In the genomic region with DNA sequence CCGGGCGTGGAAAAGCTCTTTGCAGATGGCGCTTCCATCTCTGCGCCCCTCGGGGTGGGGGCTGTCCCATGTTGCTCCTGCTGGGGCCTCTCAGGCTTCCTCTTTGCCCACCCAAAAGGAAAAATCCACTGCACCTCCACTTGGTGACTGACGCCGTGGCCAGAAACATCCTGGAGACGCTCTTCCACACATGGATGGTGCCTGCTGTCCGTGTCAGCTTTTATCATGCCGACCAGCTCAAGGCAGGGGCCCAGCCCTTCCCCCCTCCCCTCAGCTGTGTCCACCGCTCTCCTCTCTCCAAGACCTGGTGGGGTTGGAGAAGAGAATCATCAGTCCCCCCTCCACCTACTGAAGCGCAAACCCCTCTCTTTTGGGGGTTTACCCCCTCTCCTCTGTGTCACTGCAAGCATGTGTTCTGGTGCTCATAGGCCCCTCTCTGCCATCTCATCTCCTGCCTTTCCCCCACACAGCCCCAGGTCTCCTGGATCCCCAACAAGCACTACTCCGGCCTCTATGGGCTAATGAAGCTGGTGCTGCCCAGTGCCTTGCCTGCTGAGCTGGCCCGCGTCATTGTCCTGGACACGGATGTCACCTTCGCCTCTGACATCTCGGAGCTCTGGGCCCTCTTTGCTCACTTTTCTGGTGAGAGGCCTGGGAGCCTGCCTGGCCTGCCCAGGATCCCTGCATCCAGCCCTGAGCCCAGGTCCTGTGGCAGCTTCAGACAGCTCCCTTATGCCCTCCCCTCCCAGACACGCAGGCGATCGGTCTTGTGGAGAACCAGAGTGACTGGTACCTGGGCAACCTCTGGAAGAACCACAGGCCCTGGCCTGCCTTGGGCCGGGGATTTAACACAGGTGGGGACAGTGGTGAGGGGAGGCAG, we compare ENCODE assay signal across 13 cellular contexts. TPM values are rescaled to one million over a fixed set of nuclear protein-coding genes. Genes with fewer than 3 reads are reported as not detected.
DNase-seq lines count a peak whose midpoint lies in the region; ATAC-seq and TF ChIP-seq lines count a peak whose summit lies in the region.
"Had no signal": no experiment of that assay in that cellular context is flagged by ENCODE, and none has a peak within 500 bp of the region (broad histone marks: within the 10 kb centered on the region; RNA-seq: fewer than 3 reads in every experiment).

No MANE protein-coding gene starts in this region.

- 91% methylated on average over 15 of the region's 22 CpGs for WGBS in mammary epithelial cell (ENCODE audit: low coverage, missing lambda C conversion rate)

- intact Hi-C loops in MCF 10A (cut with micrococcal nuclease) (no loop called here), mammary epithelial cell (cut with micrococcal nuclease) (no loop called here), colonic mucosa (cut with DNase I) (no loop called here)

- H3K27me3 Mint-ChIP-seq in MCF 10A (ENCODE audit: insufficient read depth, unreplicated experiment) (no peaks in the 10 kb centered on the region), memory B cell (no peaks in the 10 kb centered on the region), type B pancreatic cell (peaks cover 34% of the 10 kb centered on the region)
- no peaks in the 10 kb centered on the region for H3K27me3 Mint-ChIP-seq in activated T-helper 17 cell treated with anti-CD3 and anti-CD28 coated beads, Interleukin-2, amount 50 U/mL, for 72 hours

- POLR2A ChIA-PET in MCF 10A (lab: Yijun Ruan, JAX), result interaction anchor here (0.9 kb wide), 1 partner anchor 8 kb away, joined by 3 read pairs; no protein-coding TSS in a partner anchor

- H3K4me3 Mint-ChIP-seq in MCF 10A (ENCODE audit: unreplicated experiment) (peak overlapping the region; percentile 10), memory B cell (peak overlapping the region; percentile 79), type B pancreatic cell (peak overlapping the region; percentile 82)
- peak overlapping the region; percentile 47 for H3K4me3 Mint-ChIP-seq in activated T-helper 17 cell treated with anti-CD3 and anti-CD28 coated beads, Interleukin-2, amount 50 U/mL, for 72 hours

- H3K79me2 ChIP-seq in mammary epithelial cell (ENCODE audit: insufficient read depth, low read length), result no peaks in the 10 kb centered on the region

- DNase-seq in MCF 10A (ENCODE audit: unreplicated experiment), result no peak
- DNase-seq in mammary epithelial cell, result no peak
- DNase-seq in memory B cell (ENCODE audit: low spot score in 2 of 2), result peak in 1 of 2 donors; percentile 8
- no peak for DNase-seq in type B pancreatic cell (ENCODE audit: extremely low spot score, unreplicated experiment)
- no peak for DNase-seq in DMS153 treated with DMSO at 0.1 percent for 48 hours (lab: John Stamatoyannopoulos, UW; ENCODE audit: unreplicated experiment)
- DNase-seq in colonic mucosa, result no peak
- DNase-seq in COR-L47 (lab: John Stamatoyannopoulos, UW), result no peak
- DNase-seq: KBM-7; NCI-H2171; stimulated activated naive CD4-positive, alpha-beta T cell treated with Interleukin-2 at 50 U/mL for 16 hours; WERI-Rb-1 had no signal

- H3K27ac Mint-ChIP-seq in MCF 10A (ENCODE audit: low read depth, unreplicated experiment), result no peak overlapping the region
- H3K27ac Mint-ChIP-seq in activated T-helper 17 cell treated with anti-CD3 and anti-CD28 coated beads, Interleukin-2, amount 50 U/mL, for 72 hours, result no peak overlapping the region
- H3K27ac Mint-ChIP-seq in memory B cell, result peak overlapping the region; percentile 82
- peak overlapping the region; percentile 73 for H3K27ac Mint-ChIP-seq in type B pancreatic cell

- H3K27ac ChIP-seq in mammary epithelial cell (ENCODE audit: insufficient read depth, low read depth, low read length) (no peak overlapping the region), colonic mucosa (no peak overlapping the region)
- H3K27ac ChIP-seq: WERI-Rb-1 had no signal

- TF ChIP-seq CTCF in MCF 10A (IDR thresholded peaks at IDR 0.05; ENCODE audit: unreplicated experiment) (no peak), mammary epithelial cell (conservative IDR thresholded peaks at IDR 0.05 in 1 of 2, IDR thresholded peaks at IDR 0.05 in 1 of 2; ENCODE audit: extremely low read depth in 1 of 2, insufficient read depth in 1 of 2, low read depth in 1 of 2, low read length in 2 of 2) (no peak), type B pancreatic cell (conservative IDR thresholded peaks at IDR 0.05) (no peak), colonic mucosa (IDR thresholded peaks at IDR 0.05) (no peak)

- CTCF ChIA-PET in MCF 10A (lab: Yijun Ruan, JAX), result interaction anchor here (1.0 kb wide), 1 partner anchor 82 kb away, joined by 3 read pairs; no protein-coding TSS in a partner anchor
- CTCF ChIA-PET in mammary epithelial cell (lab: Charles Lee; ENCODE audit: low non-redundant PET), result interaction anchor here (1.0 kb wide), 1 partner anchor 42 kb away, joined by 9 read pairs; no protein-coding TSS in a partner anchor

- in situ Hi-C loops in mammary epithelial cell (cut with MboI; ENCODE audit: low sequenced_read_pairs in 2 of 2), result no loop called here

- H3K4me3 ChIP-seq in mammary epithelial cell (replicated peaks in 1 of 3; ENCODE audit: insufficient read depth in 1 of 3, low read depth in 2 of 3, low read length in 3 of 3) (no peak overlapping the region), colonic mucosa (no peak overlapping the region)

- H2AFZ ChIP-seq in mammary epithelial cell (ENCODE audit: low read depth, low read length), result no peak overlapping the region

- H3K4me1 ChIP-seq in mammary epithelial cell (ENCODE audit: insufficient read depth, low read length) (peaks cover 22% of the 10 kb centered on the region), colonic mucosa (peaks cover 5% of the 10 kb centered on the region)

- no peaks in the 10 kb centered on the region for H4K20me1 ChIP-seq in mammary epithelial cell (ENCODE audit: insufficient read depth, low read length)

- dilution Hi-C loops in mammary epithelial cell (cut with HindIII; ENCODE audit: low sequenced_read_pairs), result no loop called here

- no peak for ATAC-seq in activated T-helper 17 cell treated with anti-CD3 and anti-CD28 coated beads, Interleukin-2, amount 50 U/mL, for 72 hours (replicated peaks)
- no peak for ATAC-seq in memory B cell (ENCODE audit: low read depth)

- H3K4me1 Mint-ChIP-seq in MCF 10A (ENCODE audit: insufficient read depth, unreplicated experiment) (peaks cover 9% of the 10 kb centered on the region), memory B cell (peaks cover 42% of the 10 kb centered on the region), type B pancreatic cell (ENCODE audit: unreplicated experiment) (peaks cover 11% of the 10 kb centered on the region)
- H3K4me1 Mint-ChIP-seq in activated T-helper 17 cell treated with anti-CD3 and anti-CD28 coated beads, Interleukin-2, amount 50 U/mL, for 72 hours, result no peaks in the 10 kb centered on the region

- H3K9ac ChIP-seq in mammary epithelial cell (ENCODE audit: insufficient read depth, low read length) (no peak overlapping the region), colonic mucosa (ENCODE audit: low read depth in 2 of 2, low read length in 2 of 2) (no peak overlapping the region)

- H3K9me3 Mint-ChIP-seq in MCF 10A (ENCODE audit: unreplicated experiment) (no peaks in the 10 kb centered on the region), memory B cell (no peaks in the 10 kb centered on the region), type B pancreatic cell (no peaks in the 10 kb centered on the region)
- H3K9me3 Mint-ChIP-seq in activated T-helper 17 cell treated with anti-CD3 and anti-CD28 coated beads, Interleukin-2, amount 50 U/mL, for 72 hours, result no peaks in the 10 kb centered on the region

- H3K9me3 ChIP-seq in mammary epithelial cell (replicated peaks; ENCODE audit: insufficient read depth, low read length) (no peaks in the 10 kb centered on the region), colonic mucosa (no peaks in the 10 kb centered on the region)

- H3K36me3 Mint-ChIP-seq in MCF 10A (ENCODE audit: insufficient read depth, unreplicated experiment) (no peaks in the 10 kb centered on the region), memory B cell (peaks cover 18% of the 10 kb centered on the region), type B pancreatic cell (no peaks in the 10 kb centered on the region)
- H3K36me3 Mint-ChIP-seq in activated T-helper 17 cell treated with anti-CD3 and anti-CD28 coated beads, Interleukin-2, amount 50 U/mL, for 72 hours (ENCODE audit: low read depth), result no peaks in the 10 kb centered on the region

- BruUV-seq in MCF 10A (replicated peaks; lab: Mats Ljungman, UMichigan) (no TSS peak), mammary epithelial cell (replicated peaks; lab: Mats Ljungman, UMichigan) (no TSS peak)

- H3K27me3 ChIP-seq in mammary epithelial cell (ENCODE audit: insufficient read depth, low read length) (no peaks in the 10 kb centered on the region), colonic mucosa (peaks cover 18% of the 10 kb centered on the region)

- no peaks in the 10 kb centered on the region for H3K36me3 ChIP-seq in mammary epithelial cell (ENCODE audit: insufficient read depth, low read length)
- H3K36me3 ChIP-seq in colonic mucosa, result no peaks in the 10 kb centered on the region

- H3K4me2 ChIP-seq in mammary epithelial cell (ENCODE audit: insufficient read depth, low read depth, low read length), result no peak overlapping the region

RNA-seq across cellular contexts. Expression of gene LARGE2, which starts 1.8 kb away (rescaled TPM):
- total RNA-seq in MCF 10A (2022) (0.52 and 0.91 TPM in 2 replicates), mammary epithelial cell (10 to 100 TPM; 16.2 to 42.3 TPM), type B pancreatic cell (ENCODE audit: low replicate concordance) (12.4 and 29.9 TPM in 2 replicates), colonic mucosa (1 to 10 TPM; 4.1 to 7.5 TPM)
- polyA plus RNA-seq in mammary epithelial cell, result 16.4 TPM
- polyA minus RNA-seq in mammary epithelial cell, result 16.9 TPM
- total RNA-seq in activated T-helper 17 cell treated with anti-CD3 and anti-CD28 coated beads, Interleukin-2, amount 50 U/mL, for 72 hours, result 1 to 10 TPM in 1 of 2 donors, under 1 TPM in 1; 0.80 to 1.8 TPM
- polyA plus RNA-seq: neural cell had no signal

RNA-seq across cellular contexts. Expression of gene PEX16, which starts 6.6 kb away (rescaled TPM):
- total RNA-seq in MCF 10A (2022), result 28.1 and 30.2 TPM in 2 replicates
- total RNA-seq in mammary epithelial cell, result 10 to 100 TPM; 28.5 to 30.9 TPM
- 19.6 TPM for polyA plus RNA-seq in mammary epithelial cell
- polyA minus RNA-seq in mammary epithelial cell, result 18.1 TPM
- 10 to 100 TPM; 27.9 to 45.4 TPM for total RNA-seq in activated T-helper 17 cell treated with anti-CD3 and anti-CD28 coated beads, Interleukin-2, amount 50 U/mL, for 72 hours
- 21.7 and 26.7 TPM in 2 replicates for total RNA-seq in type B pancreatic cell (ENCODE audit: low replicate concordance)
- 10 to 100 TPM; 30.0 to 44.9 TPM for total RNA-seq in colonic mucosa

RNA-seq across cellular contexts. Expression of gene FREY1, which starts 17.2 kb away (rescaled TPM):
- 1.0 and 1.3 TPM in 2 replicates for total RNA-seq in MCF 10A (2022)
- total RNA-seq in mammary epithelial cell, result 1 to 10 TPM; 2.1 to 2.7 TPM
- polyA plus RNA-seq in mammary epithelial cell, result 0.24 TPM
- polyA minus RNA-seq in mammary epithelial cell, result not detected
- 1 to 10 TPM; 1.8 to 2.7 TPM for total RNA-seq in activated T-helper 17 cell treated with anti-CD3 and anti-CD28 coated beads, Interleukin-2, amount 50 U/mL, for 72 hours
- total RNA-seq in type B pancreatic cell (ENCODE audit: low replicate concordance), result 0.90 and 1.4 TPM in 2 replicates
- total RNA-seq in colonic mucosa, result 1 to 10 TPM in 1 of 2 donors, not detected in 1; 1.1 TPM
- polyA plus RNA-seq: neural cell had no signal

RNA-seq across cellular contexts. Expression of gene MAPK8IP1, which starts 38.8 kb away (rescaled TPM):
- total RNA-seq in MCF 10A (2022) (1.8 and 2.2 TPM in 2 replicates), mammary epithelial cell (10 to 100 TPM in 1 of 2 donors, 1 to 10 TPM in 1; 6.7 to 11.0 TPM), type B pancreatic cell (ENCODE audit: low replicate concordance) (23.7 and 24.4 TPM in 2 replicates), colonic mucosa (1 to 10 TPM; 2.4 to 3.6 TPM)
- polyA plus RNA-seq in mammary epithelial cell, result 3.2 TPM
- polyA minus RNA-seq in mammary epithelial cell, result 6.0 TPM
- under 1 TPM; 0.65 to 0.93 TPM for total RNA-seq in activated T-helper 17 cell treated with anti-CD3 and anti-CD28 coated beads, Interleukin-2, amount 50 U/mL, for 72 hours

Comparison
In these comparisons a context has a peak if more than half of its experiments do, and no peak if none do; other contexts are left out.
1. H3K27ac Mint-ChIP-seq: peak in memory B cell (single experiment) and type B pancreatic cell (single experiment); none in MCF 10A (single experiment) and activated T-helper 17 cell treated with anti-CD3 and anti-CD28 coated beads, Interleukin-2, amount 50 U/mL, for 72 hours (single experiment).
2. H3K4me3 Mint-ChIP-seq: peak in every context shown above with its lines; median percentile 82 in type B pancreatic cell; 79 in memory B cell; 47 in activated T-helper 17 cell treated with anti-CD3 and anti-CD28 coated beads, Interleukin-2, amount 50 U/mL, for 72 hours; 10 in MCF 10A.